ENCODE assay signal across 25 cellular contexts in genomic region chr22:35418726-35419125, GRCh38.
"Had no signal": no experiment of that assay in that cellular context is flagged by ENCODE, and none has a peak within 500 bp of the region (broad histone marks: within the 10 kb centered on the region; RNA-seq: fewer than 3 reads in every experiment).

No MANE protein-coding gene starts in this region.

- H3K4me3 Mint-ChIP-seq: activated B cell treated with CpG ODN at 0.5 μM for 24 hours; activated CD4-positive, alpha-beta T cell treated with anti-CD3 and anti-CD28 coated beads, Interleukin-2, amount 10 ng/mL, durations not matched to agents 24 days and 14 days had no signal

- H3K4me1 ChIP-seq: SJSA1 had no signal

- DNase-seq: activated B cell treated with CpG ODN at 0.5 μM for 24 hours; activated CD4-positive, alpha-beta T cell treated with anti-CD3 and anti-CD28 coated beads for 1 hour; activated CD4-positive, alpha-beta T cell treated with anti-CD3 and anti-CD28 coated beads, Interleukin-2, amount 10 ng/mL, durations not matched to agents 24 days and 14 days; activated CD4-positive, alpha-beta T cell treated with anti-CD3 and anti-CD28 coated beads, Interleukin-2, amount 50 U/mL, for 48 hours; activated CD8-positive, alpha-beta memory T cell treated with anti-CD3 and anti-CD28 coated beads, Interleukin-2, amount 50 U/mL, for 4 hours; activated T-cell treated with anti-CD3 and anti-CD28 coated beads, Interleukin-2, amount 50 U/mL, for 1 hour; brain microvascular endothelial cell; cerebellar nuclear complex; NCI-H1048; NCI-H146; NCI-H187 treated with DMSO at 0.1 percent for 48 hours; NCI-H2107; NCI-H2171 treated with DMSO at 0.1 percent for 48 hours; NCI-H226; NCI-H526; NCI-H774; RPMI8226; T-helper 2 cell; T1000 had no signal

- H3K36me3 ChIP-seq: brain microvascular endothelial cell had no signal

- H3K27me3 ChIP-seq: brain microvascular endothelial cell, cardiac muscle cell, MG63, SJSA1 had no signal

- H3K4me1 Mint-ChIP-seq: activated B cell treated with CpG ODN at 0.5 μM for 24 hours; activated CD4-positive, alpha-beta T cell treated with anti-CD3 and anti-CD28 coated beads, Interleukin-2, amount 10 ng/mL, durations not matched to agents 24 days and 14 days had no signal

- ATAC-seq: activated naive CD4-positive, alpha-beta T cell treated with anti-CD3 and anti-CD28 coated beads, Interleukin-2, amount 50 U/mL, for 72 hours; Panc1 had no signal

- H3K4me2 ChIP-seq: KMS-11 had no signal

- H3K9me3 Mint-ChIP-seq: activated B cell treated with CpG ODN at 0.5 μM for 24 hours; activated CD4-positive, alpha-beta T cell treated with anti-CD3 and anti-CD28 coated beads, Interleukin-2, amount 10 ng/mL, durations not matched to agents 24 days and 14 days; activated naive CD4-positive, alpha-beta T cell treated with anti-CD3 and anti-CD28 coated beads, Interleukin-2, amount 50 U/mL, for 72 hours had no signal

- H3K27me3 Mint-ChIP-seq: activated B cell treated with CpG ODN at 0.5 μM for 24 hours; activated CD4-positive, alpha-beta T cell treated with anti-CD3 and anti-CD28 coated beads, Interleukin-2, amount 10 ng/mL, durations not matched to agents 24 days and 14 days had no signal

- H3K9me3 ChIP-seq: MG63, SJSA1 had no signal

- H3K9ac ChIP-seq: KMS-11 had no signal

- H3K4me3 ChIP-seq: cardiac muscle cell, MG63, SJSA1 had no signal

- H3K27ac Mint-ChIP-seq: activated B cell treated with CpG ODN at 0.5 μM for 24 hours; activated CD4-positive, alpha-beta T cell treated with anti-CD3 and anti-CD28 coated beads, Interleukin-2, amount 10 ng/mL, durations not matched to agents 24 days and 14 days had no signal

- H3K27ac ChIP-seq: brain microvascular endothelial cell, cardiac muscle cell, KMS-11, SJSA1 had no signal
